ENCODE assay signal across 28 cellular contexts in the genomic region with DNA sequence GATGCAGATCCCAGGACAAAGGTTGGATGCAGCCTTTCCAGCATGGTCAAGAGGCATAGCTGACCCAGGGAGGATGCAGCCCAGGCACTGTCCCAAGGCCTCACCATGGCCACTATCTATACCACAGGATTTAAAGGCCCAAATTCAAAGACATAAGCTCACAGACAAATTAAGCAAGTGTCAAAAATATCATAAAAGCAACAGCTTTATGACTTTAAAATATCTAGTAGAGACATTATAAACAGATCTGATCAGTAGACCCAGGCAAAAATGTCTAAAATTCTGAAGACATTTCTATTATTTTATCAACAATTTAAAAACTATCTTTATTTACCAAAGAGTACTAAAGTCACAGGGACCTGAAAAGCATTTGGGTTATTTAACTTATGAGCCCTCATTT.
"Had no signal": no experiment of that assay in that cellular context is flagged by ENCODE, and none has a peak within 500 bp of the region (broad histone marks: within the 10 kb centered on the region; RNA-seq: fewer than 3 reads in every experiment).

No MANE protein-coding gene starts in this region.

- H3K4me1 Mint-ChIP-seq: stimulated activated effector memory CD8-positive, alpha-beta T cell treated with anti-CD3 and anti-CD28 coated beads, Interleukin-12 subunit alpha, Interleukin-12 subunit beta, amount 100 ng/mL, for 72 hours; stimulated activated naive B cell treated with anti-CD40 and anti-IgM and Interleukin-4, amounts not matched to agents 10 μg/mL and 1 μg/mL and 100 μg/mL, for 72 hours; stimulated activated naive CD8-positive, alpha-beta T cell treated with anti-CD3 and anti-CD28 coated beads, Interleukin-15, amount 100 ng/mL, for 72 hours had no signal

- ATAC-seq: stimulated activated effector memory CD8-positive, alpha-beta T cell treated with anti-CD3 and anti-CD28 coated beads, Interleukin-12 subunit alpha, Interleukin-12 subunit beta, amount 100 ng/mL, for 72 hours; stimulated activated naive B cell treated with anti-CD40 and anti-IgM and Interleukin-4, amounts not matched to agents 10 μg/mL and 1 μg/mL and 100 μg/mL, for 72 hours; stimulated activated naive CD8-positive, alpha-beta T cell treated with anti-CD3 and anti-CD28 coated beads, Interleukin-15, amount 100 ng/mL, for 72 hours; stimulated activated naive CD8-positive, alpha-beta T cell treated with anti-CD3 and anti-CD28 coated beads, Interleukin-15, Interleukin-2, amounts not matched to agents 100 U/mL and 50 U/mL, for 24 hours; upper lobe of right lung had no signal

- H3K27ac Mint-ChIP-seq: stimulated activated effector memory CD8-positive, alpha-beta T cell treated with anti-CD3 and anti-CD28 coated beads, Interleukin-12 subunit alpha, Interleukin-12 subunit beta, amount 100 ng/mL, for 72 hours; stimulated activated naive B cell treated with anti-CD40 and anti-IgM and Interleukin-4, amounts not matched to agents 10 μg/mL and 1 μg/mL and 100 μg/mL, for 72 hours; stimulated activated naive CD8-positive, alpha-beta T cell treated with anti-CD3 and anti-CD28 coated beads, Interleukin-15, amount 100 ng/mL, for 72 hours; stimulated activated naive CD8-positive, alpha-beta T cell treated with anti-CD3 and anti-CD28 coated beads, Interleukin-15, Interleukin-2, amounts not matched to agents 100 ng/mL and 50 ng/mL, for 24 hours; type B pancreatic cell had no signal

- H3K4me3 Mint-ChIP-seq: stimulated activated effector memory CD8-positive, alpha-beta T cell treated with anti-CD3 and anti-CD28 coated beads, Interleukin-12 subunit alpha, Interleukin-12 subunit beta, amount 100 ng/mL, for 72 hours; stimulated activated naive B cell treated with anti-CD40 and anti-IgM and Interleukin-4, amounts not matched to agents 10 μg/mL and 1 μg/mL and 100 μg/mL, for 72 hours; stimulated activated naive CD8-positive, alpha-beta T cell treated with anti-CD3 and anti-CD28 coated beads, Interleukin-15, amount 100 ng/mL, for 72 hours; stimulated activated naive CD8-positive, alpha-beta T cell treated with anti-CD3 and anti-CD28 coated beads, Interleukin-15, Interleukin-2, amounts not matched to agents 100 ng/mL and 50 ng/mL, for 24 hours; type B pancreatic cell had no signal

- DNase-seq: stimulated activated CD4-positive, alpha-beta T cell treated with anti-CD3 and anti-CD28 coated beads, Interleukin-2, amount 100 ng/mL, for 24 hours; stimulated activated CD4-positive, alpha-beta T cell treated with anti-CD3 and anti-CD28 coated beads, Interleukin-2, amount 100 ng/mL, for 48 hours; stimulated activated CD4-positive, alpha-beta T cell treated with anti-CD3 and anti-CD28 coated beads, Interleukin-4, amount 100 ng/mL, for 1 hour; stimulated activated CD4-positive, alpha-beta T cell treated with anti-CD3 and anti-CD28 coated beads, Interleukin-4, amount 100 ng/mL, for 24 hours; stimulated activated CD4-positive, alpha-beta T cell treated with anti-CD3 and anti-CD28 coated beads, Interleukin-4, amount 100 ng/mL, for 4 hours; stimulated activated CD8-positive, alpha-beta memory T cell treated with anti-CD3 and anti-CD28 coated beads, Interleukin-4, amount 100 ng/mL, for 48 hours; stimulated activated naive B cell treated with anti-CD40 and anti-IgM and Interleukin-4, amounts not matched to agents 10 μg/mL and 1 μg/mL and 100 μg/mL, for 72 hours; stimulated activated naive CD4-positive, alpha-beta T cell; stimulated activated naive CD4-positive, alpha-beta T cell treated with Interleukin-2 at 50 U/mL for 16 hours; stimulated activated naive CD8-positive, alpha-beta T cell treated with anti-CD3 and anti-CD28 coated beads, Interleukin-15, amount 100 ng/mL, for 72 hours; stimulated activated naive CD8-positive, alpha-beta T cell treated with anti-CD3 and anti-CD28 coated beads, Interleukin-15, Interleukin-2, amounts not matched to agents 100 U/mL and 50 U/mL, for 24 hours; stomach; substantia nigra; testis; thyroid gland; transverse colon; trophoblast cell; upper lobe of left lung; upper lobe of right lung; uterus had no signal

- H3K36me3 Mint-ChIP-seq: stimulated activated effector memory CD8-positive, alpha-beta T cell treated with anti-CD3 and anti-CD28 coated beads, Interleukin-12 subunit alpha, Interleukin-12 subunit beta, amount 100 ng/mL, for 72 hours; stimulated activated naive B cell treated with anti-CD40 and anti-IgM and Interleukin-4, amounts not matched to agents 10 μg/mL and 1 μg/mL and 100 μg/mL, for 72 hours; type B pancreatic cell had no signal

- H3K27me3 Mint-ChIP-seq: stimulated activated naive CD8-positive, alpha-beta T cell treated with anti-CD3 and anti-CD28 coated beads, Interleukin-15, amount 100 ng/mL, for 72 hours; stimulated activated naive CD8-positive, alpha-beta T cell treated with anti-CD3 and anti-CD28 coated beads, Interleukin-15, Interleukin-2, amounts not matched to agents 100 ng/mL and 50 ng/mL, for 24 hours; type B pancreatic cell had no signal

- H3K36me3 ChIP-seq: stomach, suprapubic skin, thoracic aorta, thyroid gland, tibial nerve, transverse colon, upper lobe of left lung, upper lobe of right lung, uterus, vagina had no signal

- H3K9me3 Mint-ChIP-seq: type B pancreatic cell had no signal

- H3K4me1 ChIP-seq: stomach, suprapubic skin, testis, thyroid gland, tibial nerve, transverse colon, upper lobe of left lung, upper lobe of right lung, uterus, vagina had no signal

- H3K27ac ChIP-seq: stomach, suprapubic skin, testis, thoracic aorta, thyroid gland, tibial nerve, transverse colon, upper lobe of left lung, upper lobe of right lung, uterus, vagina had no signal

- H3K27me3 ChIP-seq: stomach, suprapubic skin, testis, thyroid gland, tibial nerve, transverse colon, upper lobe of left lung, upper lobe of right lung, uterus, vagina had no signal

- H3K4me3 ChIP-seq: stomach, suprapubic skin, testis, thoracic aorta, thyroid gland, tibial nerve, transverse colon, upper lobe of left lung, upper lobe of right lung, uterus, vagina had no signal

- H3K9me3 ChIP-seq: suprapubic skin, testis, thyroid gland, vagina had no signal

- FAIRE-seq: urothelium cell line had no signal
